Comparison of ENCODE assay signal across 16 cellular contexts in genomic region chr20:23640018-23640872, GRCh38. TPM values are rescaled to one million over a fixed set of nuclear protein-coding genes. Genes with fewer than 3 reads are reported as not detected.
"Had no signal": no experiment of that assay in that cellular context is flagged by ENCODE, and none has a peak within 500 bp of the region (broad histone marks: within the 10 kb centered on the region; RNA-seq: fewer than 3 reads in every experiment).

No MANE protein-coding gene starts in this region.

- H3K9me3 Mint-ChIP-seq: activated B cell treated with CpG ODN at 0.5 μM for 24 hours; activated CD4-positive, alpha-beta T cell treated with anti-CD3 and anti-CD28 coated beads, Interleukin-2, amount 10 ng/mL, durations not matched to agents 24 days and 14 days; activated naive CD4-positive, alpha-beta T cell treated with anti-CD3 and anti-CD28 coated beads for 36 hours; natural killer cell; stimulated activated naive CD8-positive, alpha-beta T cell treated with anti-CD3 and anti-CD28 coated beads, Interleukin-15, Interleukin-2, amounts not matched to agents 100 ng/mL and 50 ng/mL, for 24 hours; T-helper 1 cell treated with Interleukin-12 subunit alpha and Interleukin-12 subunit beta and Interleukin-4 antibody, amounts not matched to agents 30 μg/mL and 1 μg/mL, for 36 hours had no signal

- H3K27ac ChIP-seq: colonic mucosa, thoracic aorta had no signal

- H3K27ac Mint-ChIP-seq: activated B cell treated with CpG ODN at 0.5 μM for 24 hours; activated CD4-positive, alpha-beta T cell treated with anti-CD3 and anti-CD28 coated beads, Interleukin-2, amount 10 ng/mL, durations not matched to agents 24 days and 14 days; activated naive CD4-positive, alpha-beta T cell treated with anti-CD3 and anti-CD28 coated beads for 36 hours; stimulated activated naive CD8-positive, alpha-beta T cell treated with anti-CD3 and anti-CD28 coated beads, Interleukin-15, Interleukin-2, amounts not matched to agents 100 ng/mL and 50 ng/mL, for 24 hours; T-helper 1 cell treated with Interleukin-12 subunit alpha and Interleukin-12 subunit beta and Interleukin-4 antibody, amounts not matched to agents 30 μg/mL and 1 μg/mL, for 36 hours had no signal

- DNase-seq: activated B cell treated with CpG ODN at 0.5 μM for 24 hours; activated CD4-positive, alpha-beta T cell treated with anti-CD3 and anti-CD28 coated beads, Interleukin-2, amount 10 ng/mL, durations not matched to agents 24 days and 14 days; activated naive CD4-positive, alpha-beta T cell treated with anti-CD3 and anti-CD28 coated beads for 36 hours; caudate nucleus; effector CD8-positive, alpha-beta T cell; hippocampal formation; natural killer cell; stimulated activated CD4-positive, alpha-beta T cell treated with anti-CD3 and anti-CD28 coated beads, Interleukin-4, amount 100 ng/mL, for 1 hour; stimulated activated CD8-positive, alpha-beta memory T cell treated with anti-CD3 and anti-CD28 coated beads, Interleukin-4, amount 100 ng/mL, for 48 hours had no signal

- H3K36me3 ChIP-seq: colonic mucosa, thoracic aorta had no signal

- H3K4me3 Mint-ChIP-seq: activated B cell treated with CpG ODN at 0.5 μM for 24 hours; activated CD4-positive, alpha-beta T cell treated with anti-CD3 and anti-CD28 coated beads, Interleukin-2, amount 10 ng/mL, durations not matched to agents 24 days and 14 days; activated naive CD4-positive, alpha-beta T cell treated with anti-CD3 and anti-CD28 coated beads for 36 hours; natural killer cell; stimulated activated naive CD8-positive, alpha-beta T cell treated with anti-CD3 and anti-CD28 coated beads, Interleukin-15, Interleukin-2, amounts not matched to agents 100 ng/mL and 50 ng/mL, for 24 hours; T-helper 1 cell treated with Interleukin-12 subunit alpha and Interleukin-12 subunit beta and Interleukin-4 antibody, amounts not matched to agents 30 μg/mL and 1 μg/mL, for 36 hours had no signal

- H3K27me3 ChIP-seq: colonic mucosa had no signal

- H3K9me3 ChIP-seq: colonic mucosa, mucosa of descending colon, thoracic aorta had no signal

- ATAC-seq: natural killer cell had no signal

- H3K4me3 ChIP-seq: colonic mucosa, lung, mucosa of descending colon, thoracic aorta had no signal

- H3K36me3 Mint-ChIP-seq: natural killer cell had no signal

RNA-seq across cellular contexts. Expression of gene CST3, which starts 2.5 kb away (rescaled TPM):
- total RNA-seq: activated B cell treated with CpG ODN at 0.5 μM for 24 hours had no signal

RNA-seq across cellular contexts. Expression of gene CST9, which starts 34.5 kb away (rescaled TPM):
- total RNA-seq: activated B cell treated with CpG ODN at 0.5 μM for 24 hours; activated CD4-positive, alpha-beta T cell treated with anti-CD3 and anti-CD28 coated beads, Interleukin-2, amount 10 ng/mL, durations not matched to agents 24 days and 14 days; activated naive CD4-positive, alpha-beta T cell treated with anti-CD3 and anti-CD28 coated beads for 36 hours; colonic mucosa; lung; mucosa of descending colon; natural killer cell; osteoblast; thoracic aorta had no signal

RNA-seq across cellular contexts. Expression of gene CST4, which starts 48.6 kb away (rescaled TPM):
- total RNA-seq: activated B cell treated with CpG ODN at 0.5 μM for 24 hours; activated CD4-positive, alpha-beta T cell treated with anti-CD3 and anti-CD28 coated beads, Interleukin-2, amount 10 ng/mL, durations not matched to agents 24 days and 14 days; activated naive CD4-positive, alpha-beta T cell treated with anti-CD3 and anti-CD28 coated beads for 36 hours; colonic mucosa; lung; mucosa of descending colon; natural killer cell; osteoblast; thoracic aorta had no signal
